In the genomic region with DNA sequence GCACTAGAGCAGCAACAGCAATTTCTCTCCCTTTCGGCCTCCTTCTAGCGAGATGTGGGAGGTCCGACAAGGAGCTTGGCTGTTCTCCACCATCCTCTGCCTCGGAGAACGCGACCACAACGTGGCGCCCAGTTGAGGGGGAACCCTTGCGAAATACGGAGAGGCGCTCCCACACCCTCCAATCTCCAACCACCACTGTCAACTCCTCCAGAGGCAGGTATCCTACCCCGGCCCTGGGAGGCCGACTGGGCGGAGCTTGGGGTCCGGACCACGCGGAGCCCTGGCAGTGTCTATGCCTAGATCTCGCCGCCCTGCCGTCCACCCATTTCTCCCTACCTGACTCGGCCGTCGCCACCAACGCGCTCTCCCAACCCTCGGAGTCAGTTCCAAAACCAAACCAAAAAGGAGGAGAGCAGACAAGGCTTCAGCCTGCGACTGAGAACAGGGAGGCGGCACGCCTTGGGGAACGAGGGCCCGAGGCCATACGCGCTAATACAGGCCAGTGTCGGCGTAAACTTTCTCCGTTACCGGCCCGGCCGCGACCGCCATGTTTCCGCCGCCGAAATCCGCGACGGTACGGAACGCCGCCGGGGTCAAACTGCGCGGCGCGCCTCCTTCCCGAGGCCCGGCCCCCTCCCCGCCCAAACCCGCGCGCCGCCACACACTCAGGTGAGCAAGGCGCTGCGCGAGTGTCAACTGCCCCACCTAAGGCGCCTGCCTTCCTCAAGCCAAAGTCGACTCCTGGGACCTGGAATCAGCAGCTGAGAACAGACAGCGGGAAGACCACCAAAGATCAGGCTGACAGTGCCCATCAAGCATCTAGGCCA, we compare ENCODE assay signal across 1 cellular context.
TF ChIP-seq lines count a peak whose summit lies in the region.

A gene with protein sequence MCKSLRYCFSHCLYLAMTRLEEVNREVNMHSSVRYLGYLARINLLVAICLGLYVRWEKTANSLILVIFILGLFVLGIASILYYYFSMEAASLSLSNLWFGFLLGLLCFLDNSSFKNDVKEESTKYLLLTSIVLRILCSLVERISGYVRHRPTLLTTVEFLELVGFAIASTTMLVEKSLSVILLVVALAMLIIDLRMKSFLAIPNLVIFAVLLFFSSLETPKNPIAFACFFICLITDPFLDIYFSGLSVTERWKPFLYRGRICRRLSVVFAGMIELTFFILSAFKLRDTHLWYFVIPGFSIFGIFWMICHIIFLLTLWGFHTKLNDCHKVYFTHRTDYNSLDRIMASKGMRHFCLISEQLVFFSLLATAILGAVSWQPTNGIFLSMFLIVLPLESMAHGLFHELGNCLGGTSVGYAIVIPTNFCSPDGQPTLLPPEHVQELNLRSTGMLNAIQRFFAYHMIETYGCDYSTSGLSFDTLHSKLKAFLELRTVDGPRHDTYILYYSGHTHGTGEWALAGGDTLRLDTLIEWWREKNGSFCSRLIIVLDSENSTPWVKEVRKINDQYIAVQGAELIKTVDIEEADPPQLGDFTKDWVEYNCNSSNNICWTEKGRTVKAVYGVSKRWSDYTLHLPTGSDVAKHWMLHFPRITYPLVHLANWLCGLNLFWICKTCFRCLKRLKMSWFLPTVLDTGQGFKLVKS (minus strand): TSS at position 570 of the 827 bp plus-strand sequence. CDS start 5,568 bp downstream, outside the sequence.

TF ChIP-seq in liver, 16 proteins besides CTCF, POLR2A, EP300 and RAD21 (continued from another document):
- TF ChIP-seq HNF4A (conservative IDR thresholded peaks at IDR 0.05), result no peak
TF ChIP-seq in liver: peak in this region for 7.
